11 cellular contexts compared by ENCODE assay signal in the genomic region with DNA sequence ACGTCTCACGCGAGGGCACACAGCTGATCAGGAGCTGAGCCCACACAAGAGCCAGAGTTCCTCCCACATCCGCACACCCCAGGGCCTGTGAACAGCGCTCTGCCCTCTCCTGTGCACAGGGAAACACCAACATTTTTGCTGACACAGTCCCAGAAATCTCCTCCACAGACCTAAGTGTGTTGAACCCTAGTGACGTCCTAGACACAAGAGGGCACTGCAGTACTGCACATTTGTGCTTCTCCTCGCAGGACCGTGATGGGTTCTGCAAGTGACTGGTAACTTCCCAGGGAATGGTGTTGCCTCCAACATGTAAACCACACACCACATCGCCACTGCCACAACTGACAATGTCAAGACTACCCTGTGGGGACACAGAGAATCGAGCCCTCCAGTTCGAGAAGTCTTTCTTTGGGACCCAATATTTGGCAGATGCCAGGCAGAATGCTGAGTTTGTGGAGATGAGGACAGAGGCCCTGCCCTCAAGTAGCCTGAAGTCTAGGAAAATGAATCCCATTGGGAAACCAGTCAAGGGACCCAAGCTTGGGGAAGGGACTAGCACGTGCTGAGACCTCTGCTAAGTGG.
DNase-seq lines count a peak whose midpoint lies in the region; ATAC-seq lines count a peak whose summit lies in the region.
"Had no signal": no experiment of that assay in that cellular context is flagged by ENCODE, and none has a peak within 500 bp of the region (broad histone marks: within the 10 kb centered on the region; RNA-seq: fewer than 3 reads in every experiment).

No MANE protein-coding gene starts in this region.

- no peaks in the 10 kb centered on the region for H3K4me1 Mint-ChIP-seq in activated T-cell treated with anti-CD3 and anti-CD28 coated beads, Interleukin-2, amount 50 U/mL, for 4 hours (ENCODE audit: low read depth)

- no peaks in the 10 kb centered on the region for H3K36me3 Mint-ChIP-seq in activated T-cell treated with anti-CD3 and anti-CD28 coated beads, Interleukin-2, amount 50 U/mL, for 4 hours (ENCODE audit: insufficient read depth)
- H3K36me3 Mint-ChIP-seq: activated naive CD8-positive, alpha-beta T cell had no signal

- H3K9me3 Mint-ChIP-seq in activated T-cell treated with anti-CD3 and anti-CD28 coated beads, Interleukin-2, amount 50 U/mL, for 4 hours: no peaks in the 10 kb centered on the region

- H3K27me3 Mint-ChIP-seq in activated T-cell treated with anti-CD3 and anti-CD28 coated beads, Interleukin-2, amount 50 U/mL, for 4 hours (ENCODE audit: low read depth): peaks cover 2% of the 10 kb centered on the region

- peak; percentile 74 for DNase-seq in COR-L47 (lab: John Stamatoyannopoulos, UW)
- DNase-seq in NCI-H748 treated with DMSO at 0.1 percent for 48 hours (lab: John Stamatoyannopoulos, UW): peak; percentile 49
- peak; percentile 5 for DNase-seq in iris pigment epithelial cell (ENCODE audit: low read depth)
- no peak for DNase-seq in activated CD8-positive, alpha-beta memory T cell treated with anti-CD3 and anti-CD28 coated beads for 24 hours
- no peak for DNase-seq in activated T-cell treated with anti-CD3 and anti-CD28 coated beads, Interleukin-2, amount 50 U/mL, for 4 hours
- DNase-seq: pancreas; stimulated activated naive CD4-positive, alpha-beta T cell treated with Interleukin-2 at 50 U/mL for 16 hours had no signal

- H3K4me3 Mint-ChIP-seq in activated T-cell treated with anti-CD3 and anti-CD28 coated beads, Interleukin-2, amount 50 U/mL, for 4 hours: no peak overlapping the region
- H3K4me3 Mint-ChIP-seq: activated naive CD8-positive, alpha-beta T cell had no signal

- peak; percentile 52 for ATAC-seq in GM21786 (IDR thresholded peaks at IDR 0.05; ENCODE audit: unreplicated experiment)
- no peak for ATAC-seq in HG03045 (IDR thresholded peaks at IDR 0.05; ENCODE audit: unreplicated experiment)
- ATAC-seq in activated T-cell treated with anti-CD3 and anti-CD28 coated beads, Interleukin-2, amount 50 U/mL, for 4 hours: no peak
- no peak for ATAC-seq in GM18519 (IDR thresholded peaks at IDR 0.05; ENCODE audit: low FRiP score, unreplicated experiment)

Comparison
In these comparisons a context has a peak if more than half of its experiments do, and no peak if none do; other contexts are left out.
1. DNase-seq: peak in COR-L47 (single experiment), NCI-H748 treated with DMSO at 0.1 percent for 48 hours (single experiment) and iris pigment epithelial cell (single experiment); none in activated CD8-positive, alpha-beta memory T cell treated with anti-CD3 and anti-CD28 coated beads for 24 hours (single experiment) and activated T-cell treated with anti-CD3 and anti-CD28 coated beads, Interleukin-2, amount 50 U/mL, for 4 hours (single experiment).